18 cellular contexts compared by ENCODE assay signal in genomic region chr2:230767862-230768388, GRCh38. TPM values are rescaled to one million over a fixed set of nuclear protein-coding genes. Genes with fewer than 3 reads are reported as not detected.
DNase-seq lines count a peak whose midpoint lies in the region; ATAC-seq and TF ChIP-seq lines count a peak whose summit lies in the region.
"Had no signal": no experiment of that assay in that cellular context is flagged by ENCODE, and none has a peak within 500 bp of the region (broad histone marks: within the 10 kb centered on the region; RNA-seq: fewer than 3 reads in every experiment).

No MANE protein-coding gene starts in this region.

- H3K27ac Mint-ChIP-seq in activated CD4-positive, alpha-beta memory T cell treated with anti-CD3 and anti-CD28 coated beads for 36 hours = peak overlapping the region; percentile 59
- H3K27ac Mint-ChIP-seq in activated CD4-positive, alpha-beta memory T cell treated with anti-CD3 and anti-CD28 coated beads, Interleukin-2, amount 10 ng/mL, durations not matched to agents 7 days and 5 days = no peak overlapping the region
- H3K27ac Mint-ChIP-seq in natural killer cell = peak overlapping the region; percentile 10 to 37
- peak overlapping the region in 1 of 2 donors; percentile 47 for H3K27ac Mint-ChIP-seq in natural killer cell treated with Interleukin-12 subunit alpha and Interleukin-12 subunit beta and Interleukin-15 and Interleukin-18, amount 100 ng/mL, for 72 hours
- H3K27ac Mint-ChIP-seq in activated T-helper 17 cell treated with anti-CD3 and anti-CD28 coated beads, Interleukin-2, amount 50 U/mL, for 72 hours = peak overlapping the region; percentile 64
- H3K27ac Mint-ChIP-seq in stimulated activated effector memory CD8-positive, alpha-beta T cell treated with anti-CD3 and anti-CD28 coated beads, Interleukin-12 subunit alpha, Interleukin-12 subunit beta, amount 100 ng/mL, for 72 hours = peak overlapping the region; percentile 72

- 91 to 94% methylated on average over 2 of the region's 2 CpGs for whole genome bisulfite sequencing in body of pancreas, 2 donors

- peaks cover 5% of the 10 kb centered on the region for H3K4me1 ChIP-seq in body of pancreas

- H3K4me1 Mint-ChIP-seq in activated CD4-positive, alpha-beta memory T cell treated with anti-CD3 and anti-CD28 coated beads for 36 hours (ENCODE audit: low read depth) = peaks cover 80% of the 10 kb centered on the region
- peaks cover 71% of the 10 kb centered on the region for H3K4me1 Mint-ChIP-seq in activated CD4-positive, alpha-beta memory T cell treated with anti-CD3 and anti-CD28 coated beads, Interleukin-2, amount 10 ng/mL, durations not matched to agents 7 days and 5 days
- H3K4me1 Mint-ChIP-seq in natural killer cell = peaks cover 40 to 46% of the 10 kb centered on the region in 2 donors
- peaks cover 38 to 56% of the 10 kb centered on the region in 2 donors for H3K4me1 Mint-ChIP-seq in natural killer cell treated with Interleukin-12 subunit alpha and Interleukin-12 subunit beta and Interleukin-15 and Interleukin-18, amount 100 ng/mL, for 72 hours (ENCODE audit: low read depth in 2 of 2)
- H3K4me1 Mint-ChIP-seq in activated T-helper 17 cell treated with anti-CD3 and anti-CD28 coated beads, Interleukin-2, amount 50 U/mL, for 72 hours = peaks cover 47% of the 10 kb centered on the region
- H3K4me1 Mint-ChIP-seq in stimulated activated effector memory CD8-positive, alpha-beta T cell treated with anti-CD3 and anti-CD28 coated beads, Interleukin-12 subunit alpha, Interleukin-12 subunit beta, amount 100 ng/mL, for 72 hours = peaks cover 72% of the 10 kb centered on the region

- no peaks in the 10 kb centered on the region for H3K36me3 ChIP-seq in body of pancreas (replicated peaks in 1 of 2; ENCODE audit: insufficient read depth in 1 of 2, low read depth in 2 of 2)

- H3K27ac ChIP-seq in body of pancreas = no peak overlapping the region

- no peak for DNase-seq in activated CD4-positive, alpha-beta memory T cell treated with anti-CD3 and anti-CD28 coated beads for 36 hours
- DNase-seq in activated CD4-positive, alpha-beta memory T cell treated with anti-CD3 and anti-CD28 coated beads, Interleukin-2, amount 10 ng/mL, durations not matched to agents 7 days and 5 days = no peak
- DNase-seq in natural killer cell = no peak
- DNase-seq in natural killer cell treated with Interleukin-12 subunit alpha and Interleukin-12 subunit beta and Interleukin-15 and Interleukin-18, amount 100 ng/mL, for 72 hours (ENCODE audit: low spot score) = no peak
- DNase-seq in stimulated activated effector memory CD8-positive, alpha-beta T cell treated with anti-CD3 and anti-CD28 coated beads, Interleukin-12 subunit alpha, Interleukin-12 subunit beta, amount 100 ng/mL, for 72 hours (ENCODE audit: low spot score in 2 of 2) = no peak
- no peak for DNase-seq in body of pancreas
- no peak for DNase-seq in nucleus accumbens (lab: John Stamatoyannopoulos, UW)
- DNase-seq: DMS79 treated with DMSO at 0.1 percent for 48 hours, HCEC 1CT, Karpas-422, NCI-H1105 treated with DMSO at 0.1 percent for 48 hours, NCI-H187 treated with DMSO at 0.1 percent for 48 hours, NCI-H446 treated with DMSO at 0.1 percent for 48 hours, NCI-H748 treated with DMSO at 0.1 percent for 48 hours had no signal

- no peak for ATAC-seq in natural killer cell
- no peak for ATAC-seq in natural killer cell treated with Interleukin-12 subunit alpha and Interleukin-12 subunit beta and Interleukin-15 and Interleukin-18, amount 100 ng/mL, for 72 hours
- peak; percentile 53 for ATAC-seq in activated T-helper 17 cell treated with anti-CD3 and anti-CD28 coated beads, Interleukin-2, amount 50 U/mL, for 72 hours (replicated peaks)
- ATAC-seq in stimulated activated effector memory CD8-positive, alpha-beta T cell treated with anti-CD3 and anti-CD28 coated beads, Interleukin-12 subunit alpha, Interleukin-12 subunit beta, amount 100 ng/mL, for 72 hours = peak; percentile 68
- ATAC-seq in body of pancreas = no peak
- ATAC-seq: HepG2, Panc1 had no signal

- H3K27me3 ChIP-seq in body of pancreas = no peaks in the 10 kb centered on the region

- CTCF ChIA-PET in activated CD4-positive, alpha-beta memory T cell treated with anti-CD3 and anti-CD28 coated beads for 36 hours (lab: Charles Lee) = interaction anchor here (1.4 kb wide), 1 partner anchor 30 kb away, joined by 5 read pairs; no protein-coding TSS in a partner anchor
- CTCF ChIA-PET in activated CD4-positive, alpha-beta memory T cell treated with anti-CD3 and anti-CD28 coated beads, Interleukin-2, amount 10 ng/mL, durations not matched to agents 7 days and 5 days (lab: Charles Lee) = interaction anchor here (2.1 kb wide), 1 partner anchor 31 kb away, joined by 7 read pairs; no protein-coding TSS in a partner anchor

- no peaks in the 10 kb centered on the region for H3K27me3 Mint-ChIP-seq in activated CD4-positive, alpha-beta memory T cell treated with anti-CD3 and anti-CD28 coated beads for 36 hours
- H3K27me3 Mint-ChIP-seq in activated CD4-positive, alpha-beta memory T cell treated with anti-CD3 and anti-CD28 coated beads, Interleukin-2, amount 10 ng/mL, durations not matched to agents 7 days and 5 days = no peaks in the 10 kb centered on the region
- H3K27me3 Mint-ChIP-seq in natural killer cell (ENCODE audit: low read depth in 2 of 2) = no peaks in the 10 kb centered on the region
- H3K27me3 Mint-ChIP-seq in natural killer cell treated with Interleukin-12 subunit alpha and Interleukin-12 subunit beta and Interleukin-15 and Interleukin-18, amount 100 ng/mL, for 72 hours = no peaks in the 10 kb centered on the region
- no peaks in the 10 kb centered on the region for H3K27me3 Mint-ChIP-seq in activated T-helper 17 cell treated with anti-CD3 and anti-CD28 coated beads, Interleukin-2, amount 50 U/mL, for 72 hours

- H3K4me3 ChIP-seq in body of pancreas = no peak overlapping the region

- TF ChIP-seq CTCF in natural killer cell (IDR thresholded peaks at IDR 0.05) = no peak
- no peak for TF ChIP-seq CTCF in body of pancreas (IDR thresholded peaks at IDR 0.05)

- no peaks in the 10 kb centered on the region for H3K9me3 Mint-ChIP-seq in activated CD4-positive, alpha-beta memory T cell treated with anti-CD3 and anti-CD28 coated beads for 36 hours
- H3K9me3 Mint-ChIP-seq in activated CD4-positive, alpha-beta memory T cell treated with anti-CD3 and anti-CD28 coated beads, Interleukin-2, amount 10 ng/mL, durations not matched to agents 7 days and 5 days = no peaks in the 10 kb centered on the region
- H3K9me3 Mint-ChIP-seq in natural killer cell = no peaks in the 10 kb centered on the region
- no peaks in the 10 kb centered on the region for H3K9me3 Mint-ChIP-seq in natural killer cell treated with Interleukin-12 subunit alpha and Interleukin-12 subunit beta and Interleukin-15 and Interleukin-18, amount 100 ng/mL, for 72 hours
- H3K9me3 Mint-ChIP-seq in activated T-helper 17 cell treated with anti-CD3 and anti-CD28 coated beads, Interleukin-2, amount 50 U/mL, for 72 hours = no peaks in the 10 kb centered on the region
- H3K9me3 Mint-ChIP-seq in stimulated activated effector memory CD8-positive, alpha-beta T cell treated with anti-CD3 and anti-CD28 coated beads, Interleukin-12 subunit alpha, Interleukin-12 subunit beta, amount 100 ng/mL, for 72 hours = no peaks in the 10 kb centered on the region
- H3K9me3 Mint-ChIP-seq: CD14-positive monocyte had no signal

- H3K9me3 ChIP-seq in body of pancreas = no peaks in the 10 kb centered on the region

- intact Hi-C loops in activated CD4-positive, alpha-beta memory T cell treated with anti-CD3 and anti-CD28 coated beads for 36 hours (cut with micrococcal nuclease) = no loop called here
- intact Hi-C loops in natural killer cell (cut with micrococcal nuclease) = no loop called here
- intact Hi-C loops in body of pancreas (cut with DNase I) = no loop called here

- no peak overlapping the region for H3K4me3 Mint-ChIP-seq in activated CD4-positive, alpha-beta memory T cell treated with anti-CD3 and anti-CD28 coated beads for 36 hours
- no peak overlapping the region for H3K4me3 Mint-ChIP-seq in activated CD4-positive, alpha-beta memory T cell treated with anti-CD3 and anti-CD28 coated beads, Interleukin-2, amount 10 ng/mL, durations not matched to agents 7 days and 5 days
- H3K4me3 Mint-ChIP-seq in natural killer cell = no peak overlapping the region
- H3K4me3 Mint-ChIP-seq in natural killer cell treated with Interleukin-12 subunit alpha and Interleukin-12 subunit beta and Interleukin-15 and Interleukin-18, amount 100 ng/mL, for 72 hours = no peak overlapping the region
- H3K4me3 Mint-ChIP-seq in activated T-helper 17 cell treated with anti-CD3 and anti-CD28 coated beads, Interleukin-2, amount 50 U/mL, for 72 hours = peak overlapping the region; percentile 42
- no peak overlapping the region for H3K4me3 Mint-ChIP-seq in stimulated activated effector memory CD8-positive, alpha-beta T cell treated with anti-CD3 and anti-CD28 coated beads, Interleukin-12 subunit alpha, Interleukin-12 subunit beta, amount 100 ng/mL, for 72 hours
- H3K4me3 Mint-ChIP-seq: CD14-positive monocyte had no signal

- TF ChIP-seq POLR2A in body of pancreas (IDR thresholded peaks at IDR 0.05) = no peak

- POLR2A ChIA-PET in activated CD4-positive, alpha-beta memory T cell treated with anti-CD3 and anti-CD28 coated beads for 36 hours (lab: Charles Lee) = interaction anchor here (0.6 to 1.0 kb wide), 3 partner anchors 15 to 108 kb away, joined by 3 read pairs; no protein-coding TSS in a partner anchor
- POLR2A ChIA-PET in activated CD4-positive, alpha-beta memory T cell treated with anti-CD3 and anti-CD28 coated beads, Interleukin-2, amount 10 ng/mL, durations not matched to agents 7 days and 5 days (lab: Charles Lee) = interaction anchor here (1.5 to 2.2 kb wide), 3 partner anchors 11 to 16 kb away, joined by 4 to 6 read pairs (median 5); no protein-coding TSS in a partner anchor

- peaks cover 60% of the 10 kb centered on the region for H3K36me3 Mint-ChIP-seq in activated CD4-positive, alpha-beta memory T cell treated with anti-CD3 and anti-CD28 coated beads for 36 hours
- H3K36me3 Mint-ChIP-seq in activated CD4-positive, alpha-beta memory T cell treated with anti-CD3 and anti-CD28 coated beads, Interleukin-2, amount 10 ng/mL, durations not matched to agents 7 days and 5 days (ENCODE audit: low read depth) = peaks cover 85% of the 10 kb centered on the region
- peaks cover 12% of the 10 kb centered on the region for H3K36me3 Mint-ChIP-seq in natural killer cell
- peaks cover 33% of the 10 kb centered on the region for H3K36me3 Mint-ChIP-seq in natural killer cell treated with Interleukin-12 subunit alpha and Interleukin-12 subunit beta and Interleukin-15 and Interleukin-18, amount 100 ng/mL, for 72 hours
- peaks cover 95% of the 10 kb centered on the region for H3K36me3 Mint-ChIP-seq in activated T-helper 17 cell treated with anti-CD3 and anti-CD28 coated beads, Interleukin-2, amount 50 U/mL, for 72 hours (ENCODE audit: low read depth)
- H3K36me3 Mint-ChIP-seq in stimulated activated effector memory CD8-positive, alpha-beta T cell treated with anti-CD3 and anti-CD28 coated beads, Interleukin-12 subunit alpha, Interleukin-12 subunit beta, amount 100 ng/mL, for 72 hours = peaks cover 96% of the 10 kb centered on the region

RNA-seq across cellular contexts. Expression of gene CAB39, which starts 55.3 kb away (rescaled TPM):
- 100 to 1,000 TPM; 128 to 129 TPM for total RNA-seq in activated CD4-positive, alpha-beta memory T cell treated with anti-CD3 and anti-CD28 coated beads for 36 hours
- total RNA-seq in activated CD4-positive, alpha-beta memory T cell treated with anti-CD3 and anti-CD28 coated beads, Interleukin-2, amount 10 ng/mL, durations not matched to agents 7 days and 5 days = 100 to 1,000 TPM; 156 to 161 TPM
- total RNA-seq in natural killer cell = 10 to 100 TPM; 75.4 to 96.5 (median 90.5) TPM
- total RNA-seq in natural killer cell treated with Interleukin-12 subunit alpha and Interleukin-12 subunit beta and Interleukin-15 and Interleukin-18, amount 100 ng/mL, for 72 hours = 100 to 1,000 TPM; 139 to 146 TPM
- 100 to 1,000 TPM in 1 of 2 donors, 10 to 100 TPM in 1; 93.3 to 137 TPM for total RNA-seq in activated T-helper 17 cell treated with anti-CD3 and anti-CD28 coated beads, Interleukin-2, amount 50 U/mL, for 72 hours
- total RNA-seq in body of pancreas = 10 to 100 TPM; 32.3 to 34.5 TPM

Comparison
In these comparisons a context has a peak if more than half of its experiments do, and no peak if none do; other contexts are left out.
1. ATAC-seq: peak in activated T-helper 17 cell treated with anti-CD3 and anti-CD28 coated beads, Interleukin-2, amount 50 U/mL, for 72 hours (single experiment) and stimulated activated effector memory CD8-positive, alpha-beta T cell treated with anti-CD3 and anti-CD28 coated beads, Interleukin-12 subunit alpha, Interleukin-12 subunit beta, amount 100 ng/mL, for 72 hours (single experiment); none in natural killer cell (0 of 3), natural killer cell treated with Interleukin-12 subunit alpha and Interleukin-12 subunit beta and Interleukin-15 and Interleukin-18, amount 100 ng/mL, for 72 hours (0 of 2) and body of pancreas (single experiment).